ENCODE assay signal across 18 cellular contexts in the genomic region with DNA sequence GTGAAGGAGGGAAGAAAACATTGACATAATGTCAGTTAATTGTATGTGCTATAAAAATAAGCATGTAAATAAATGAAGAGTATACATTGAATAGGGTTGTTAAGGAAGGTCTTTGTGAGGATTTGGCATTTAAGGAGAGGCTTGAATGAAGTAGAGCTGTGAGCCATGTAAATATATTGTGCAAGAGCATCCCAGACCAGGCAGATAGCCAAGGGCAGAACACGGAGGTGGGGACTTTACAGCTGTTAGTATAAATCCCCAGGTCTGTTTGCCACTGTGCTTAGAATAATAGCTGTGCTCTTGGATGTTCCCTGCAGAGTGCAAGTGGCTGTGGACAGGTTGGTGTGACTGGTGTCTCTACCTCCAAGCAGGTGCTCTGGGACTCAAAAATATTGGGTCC.
DNase-seq lines count a peak whose midpoint lies in the region; ATAC-seq and TF ChIP-seq lines count a peak whose summit lies in the region.
"Had no signal": no experiment of that assay in that cellular context is flagged by ENCODE, and none has a peak within 500 bp of the region (broad histone marks: within the 10 kb centered on the region; RNA-seq: fewer than 3 reads in every experiment).

No MANE protein-coding gene starts in this region.

- no peak for TF ChIP-seq CTCF in liver (IDR thresholded peaks at IDR 0.05; ENCODE audit: low read depth, low read length, missing input control)

- peaks cover 0 to 7% (median 0%) of the 10 kb centered on the region in 4 donors for H3K4me1 ChIP-seq in liver (ENCODE audit: control insufficient read depth in 4 of 4, insufficient read depth in 4 of 4, low read length in 3 of 4)
- H3K4me1 ChIP-seq: vagina had no signal

- no peaks in the 10 kb centered on the region for H3K36me3 ChIP-seq in liver (ENCODE audit: control insufficient read depth in 4 of 4, insufficient read depth in 3 of 4, low read depth in 1 of 4, low read length in 3 of 4)
- H3K36me3 ChIP-seq: vagina had no signal

- 4% methylated on average over 1 of the region's 1 CpG for WGBS in liver

- no peak overlapping the region for H3K27ac ChIP-seq in liver (ENCODE audit: low read depth in 1 of 2, low read length in 2 of 2)
- H3K27ac ChIP-seq: PC-9, vagina had no signal

- no peak overlapping the region for H3K4me3 ChIP-seq in liver (ENCODE audit: low read depth in 1 of 3, low read length in 3 of 3)
- H3K4me3 ChIP-seq: PC-9, vagina had no signal

- peak in 1 of 2 donors; percentile 13 for TF ChIP-seq RAD21 in liver (IDR thresholded peaks at IDR 0.05)

- H3K9me3 ChIP-seq in liver (ENCODE audit: control insufficient read depth in 4 of 4, low read length in 3 of 4), result no peaks in the 10 kb centered on the region
- H3K9me3 ChIP-seq: vagina had no signal

- ATAC-seq in GM21528 (IDR thresholded peaks at IDR 0.05; ENCODE audit: low FRiP score, unreplicated experiment) (no peak), GM21423 (IDR thresholded peaks at IDR 0.05; ENCODE audit: unreplicated experiment) (no peak)
- ATAC-seq: stimulated activated naive CD8-positive, alpha-beta T cell treated with anti-CD3 and anti-CD28 coated beads, Interleukin-15, amount 100 ng/mL, for 72 hours; T-cell had no signal

- H3K9ac ChIP-seq in liver (ENCODE audit: low read depth in 1 of 2, low read length in 2 of 2), result no peak overlapping the region

- H3K27me3 ChIP-seq in liver (ENCODE audit: control insufficient read depth in 4 of 4, insufficient read depth in 4 of 4, low read length in 3 of 4), result no peaks in the 10 kb centered on the region
- H3K27me3 ChIP-seq: vagina had no signal

- DNase-seq in DMS153 treated with DMSO at 0.1 percent for 48 hours (lab: John Stamatoyannopoulos, UW; ENCODE audit: unreplicated experiment) (peak; percentile 29), NCI-H1092 (lab: John Stamatoyannopoulos, UW) (peak; percentile 6), amniotic epithelial cell (ENCODE audit: low read depth) (peak; percentile 11)
- no peak for DNase-seq in stimulated activated CD4-positive, alpha-beta T cell treated with anti-CD3 and anti-CD28 coated beads, Interleukin-4, amount 100 ng/mL, for 4 hours
- DNase-seq in central memory CD4-positive, alpha-beta T cell, result no peak
- DNase-seq: activated B cell treated with CpG ODN at 0.5 μM for 24 hours; activated naive CD4-positive, alpha-beta T cell treated with anti-CD3 and anti-CD28 coated beads for 36 hours; effector memory CD4-positive, alpha-beta T cell; midbrain; NCI-H2227 treated with DMSO at 0.1 percent for 48 hours; occipital lobe; PC-9; stimulated activated naive CD8-positive, alpha-beta T cell treated with anti-CD3 and anti-CD28 coated beads, Interleukin-15, amount 100 ng/mL, for 72 hours; T-cell had no signal

TF ChIP-seq in liver, 16 proteins besides CTCF, POLR2A, EP300 and RAD21:
- TF ChIP-seq, protein P1, sequence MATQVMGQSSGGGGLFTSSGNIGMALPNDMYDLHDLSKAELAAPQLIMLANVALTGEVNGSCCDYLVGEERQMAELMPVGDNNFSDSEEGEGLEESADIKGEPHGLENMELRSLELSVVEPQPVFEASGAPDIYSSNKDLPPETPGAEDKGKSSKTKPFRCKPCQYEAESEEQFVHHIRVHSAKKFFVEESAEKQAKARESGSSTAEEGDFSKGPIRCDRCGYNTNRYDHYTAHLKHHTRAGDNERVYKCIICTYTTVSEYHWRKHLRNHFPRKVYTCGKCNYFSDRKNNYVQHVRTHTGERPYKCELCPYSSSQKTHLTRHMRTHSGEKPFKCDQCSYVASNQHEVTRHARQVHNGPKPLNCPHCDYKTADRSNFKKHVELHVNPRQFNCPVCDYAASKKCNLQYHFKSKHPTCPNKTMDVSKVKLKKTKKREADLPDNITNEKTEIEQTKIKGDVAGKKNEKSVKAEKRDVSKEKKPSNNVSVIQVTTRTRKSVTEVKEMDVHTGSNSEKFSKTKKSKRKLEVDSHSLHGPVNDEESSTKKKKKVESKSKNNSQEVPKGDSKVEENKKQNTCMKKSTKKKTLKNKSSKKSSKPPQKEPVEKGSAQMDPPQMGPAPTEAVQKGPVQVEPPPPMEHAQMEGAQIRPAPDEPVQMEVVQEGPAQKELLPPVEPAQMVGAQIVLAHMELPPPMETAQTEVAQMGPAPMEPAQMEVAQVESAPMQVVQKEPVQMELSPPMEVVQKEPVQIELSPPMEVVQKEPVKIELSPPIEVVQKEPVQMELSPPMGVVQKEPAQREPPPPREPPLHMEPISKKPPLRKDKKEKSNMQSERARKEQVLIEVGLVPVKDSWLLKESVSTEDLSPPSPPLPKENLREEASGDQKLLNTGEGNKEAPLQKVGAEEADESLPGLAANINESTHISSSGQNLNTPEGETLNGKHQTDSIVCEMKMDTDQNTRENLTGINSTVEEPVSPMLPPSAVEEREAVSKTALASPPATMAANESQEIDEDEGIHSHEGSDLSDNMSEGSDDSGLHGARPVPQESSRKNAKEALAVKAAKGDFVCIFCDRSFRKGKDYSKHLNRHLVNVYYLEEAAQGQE (IDR thresholded peaks at IDR 0.05), result no peak
- no peak for TF ChIP-seq SP1 (IDR thresholded peaks at IDR 0.05)
- no peak for TF ChIP-seq YY1 (IDR thresholded peaks at IDR 0.05)
- peak in 1 of 2 donors; percentile 5 for TF ChIP-seq HNF4A (conservative IDR thresholded peaks at IDR 0.05)
- no peak for TF ChIP-seq FOXA1 (IDR thresholded peaks at IDR 0.05)
- no peak for TF ChIP-seq HNF4G (IDR thresholded peaks at IDR 0.05)
- no peak for TF ChIP-seq NR2F2 (IDR thresholded peaks at IDR 0.05)
- TF ChIP-seq, protein P2, sequence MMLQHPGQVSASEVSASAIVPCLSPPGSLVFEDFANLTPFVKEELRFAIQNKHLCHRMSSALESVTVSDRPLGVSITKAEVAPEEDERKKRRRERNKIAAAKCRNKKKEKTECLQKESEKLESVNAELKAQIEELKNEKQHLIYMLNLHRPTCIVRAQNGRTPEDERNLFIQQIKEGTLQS (IDR thresholded peaks at IDR 0.05), result no peak
- no peak for TF ChIP-seq GABPA (IDR thresholded peaks at IDR 0.05 in 1 of 2, conservative IDR thresholded peaks at IDR 0.05 in 1 of 2)
- peak; percentile 37 for TF ChIP-seq FOXA2 (IDR thresholded peaks at IDR 0.05)
- TF ChIP-seq, protein P3, sequence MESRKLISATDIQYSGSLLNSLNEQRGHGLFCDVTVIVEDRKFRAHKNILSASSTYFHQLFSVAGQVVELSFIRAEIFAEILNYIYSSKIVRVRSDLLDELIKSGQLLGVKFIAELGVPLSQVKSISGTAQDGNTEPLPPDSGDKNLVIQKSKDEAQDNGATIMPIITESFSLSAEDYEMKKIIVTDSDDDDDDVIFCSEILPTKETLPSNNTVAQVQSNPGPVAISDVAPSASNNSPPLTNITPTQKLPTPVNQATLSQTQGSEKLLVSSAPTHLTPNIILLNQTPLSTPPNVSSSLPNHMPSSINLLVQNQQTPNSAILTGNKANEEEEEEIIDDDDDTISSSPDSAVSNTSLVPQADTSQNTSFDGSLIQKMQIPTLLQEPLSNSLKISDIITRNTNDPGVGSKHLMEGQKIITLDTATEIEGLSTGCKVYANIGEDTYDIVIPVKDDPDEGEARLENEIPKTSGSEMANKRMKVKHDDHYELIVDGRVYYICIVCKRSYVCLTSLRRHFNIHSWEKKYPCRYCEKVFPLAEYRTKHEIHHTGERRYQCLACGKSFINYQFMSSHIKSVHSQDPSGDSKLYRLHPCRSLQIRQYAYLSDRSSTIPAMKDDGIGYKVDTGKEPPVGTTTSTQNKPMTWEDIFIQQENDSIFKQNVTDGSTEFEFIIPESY (IDR thresholded peaks at IDR 0.05), result no peak
- TF ChIP-seq EGR1 (IDR thresholded peaks at IDR 0.05; ENCODE audit: low read depth in 2 of 2), result no peak

Comparison
In these comparisons a context has a peak if more than half of its experiments do, and no peak if none do; other contexts are left out.
1. DNase-seq: peak in DMS153 treated with DMSO at 0.1 percent for 48 hours (single experiment), NCI-H1092 (single experiment) and amniotic epithelial cell (single experiment); none in stimulated activated CD4-positive, alpha-beta T cell treated with anti-CD3 and anti-CD28 coated beads, Interleukin-4, amount 100 ng/mL, for 4 hours (0 of 2) and central memory CD4-positive, alpha-beta T cell (single experiment).